Comparison of ENCODE assay signal across 8 cellular contexts in genomic region chr3:169668081-169668956, GRCh38. TPM values are rescaled to one million over a fixed set of nuclear protein-coding genes. Genes with fewer than 3 reads are reported as not detected.
DNase-seq lines count a peak whose midpoint lies in the region; ATAC-seq, FAIRE-seq and TF ChIP-seq lines count a peak whose summit lies in the region.

No MANE protein-coding gene starts in this region.

- H3K4me3 ChIP-seq in BLaER1, result 0 out of 2 replicates have a peak overlapping the region, but pooled peaks have one; percentile 30
- peak overlapping the region; percentile 75 for H3K4me3 ChIP-seq in OCI-LY3 (ENCODE audit: low read length)
- no peak overlapping the region for H3K4me3 ChIP-seq in mucosa of descending colon

- H3K36me3 ChIP-seq in BLaER1, result no peaks in the 10 kb centered on the region
- H3K36me3 ChIP-seq in OCI-LY3 (replicated peaks; ENCODE audit: low read depth, low read length), result no peaks in the 10 kb centered on the region
- H3K36me3 ChIP-seq in mucosa of descending colon (ENCODE audit: low read depth), result no peaks in the 10 kb centered on the region

- H4K20me1 ChIP-seq in BLaER1 (peaks cover 62% of the 10 kb centered on the region), OCI-LY3 (ENCODE audit: insufficient read depth, low read length) (no peaks in the 10 kb centered on the region)

- H2AFZ ChIP-seq in OCI-LY3 (ENCODE audit: low read depth, low read length), result peak overlapping the region; percentile 57; the same call in 1 of the 2 replicates

- no peaks in the 10 kb centered on the region for H3K79me2 ChIP-seq in OCI-LY3 (ENCODE audit: low read length)

- H3K9me3 ChIP-seq in BLaER1, result peaks cover 7% of the 10 kb centered on the region
- peaks cover 2% of the 10 kb centered on the region; the same call in 1 of the 2 replicates for H3K9me3 ChIP-seq in OCI-LY3 (ENCODE audit: insufficient read depth, low read length)
- H3K9me3 ChIP-seq in mucosa of descending colon, result no peaks in the 10 kb centered on the region

- H3K27ac ChIP-seq in BLaER1 (no peak overlapping the region), OCI-LY3 (ENCODE audit: low read length) (no peak overlapping the region)

- H3K9ac ChIP-seq in BLaER1 (no peak overlapping the region), OCI-LY3 (ENCODE audit: low read length) (no peak overlapping the region)

- no peak for TF ChIP-seq CTCF in OCI-LY3 (IDR thresholded peaks at IDR 0.05; ENCODE audit: low read depth, low read length)
- TF ChIP-seq CTCF in mucosa of descending colon (IDR thresholded peaks at IDR 0.05), result no peak

- FAIRE-seq in GM19239 (lab: Jason Lieb, UNC), result no peak

- peaks cover 8% of the 10 kb centered on the region; the same call in 1 of the 2 replicates for H3K4me1 ChIP-seq in BLaER1
- peaks cover 12% of the 10 kb centered on the region for H3K4me1 ChIP-seq in OCI-LY3 (ENCODE audit: low read length)
- peaks cover 15% of the 10 kb centered on the region for H3K4me1 ChIP-seq in mucosa of descending colon (ENCODE audit: low read depth)

- DNase-seq in dermis blood vessel endothelial cell (peak; percentile 65), mucosa of descending colon (peak; percentile 54 to 73 (median 67)), GM19239 (ENCODE audit: insufficient read length, low spot score) (no peak), NOMO-1 treated with DMSO at 0.1 percent for 48 hours (lab: John Stamatoyannopoulos, UW; ENCODE audit: unreplicated experiment) (no peak)
- no peak for DNase-seq in stimulated activated CD4-positive, alpha-beta T cell treated with anti-CD3 and anti-CD28 coated beads, Interleukin-2, amount 100 ng/mL, for 48 hours

- intact Hi-C loops in mucosa of descending colon (cut with DNase I, micrococcal nuclease), result loop anchor here in 1 of 2 donors (10.0 kb wide), 2 partner anchors 374 to 524 kb away; no protein-coding TSS in a partner anchor

- H3K4me2 ChIP-seq in BLaER1 (peak overlapping the region; percentile 56; the same call in 1 of the 2 replicates), OCI-LY3 (ENCODE audit: low read length) (peak overlapping the region; percentile 83)

- peaks cover 78% of the 10 kb centered on the region for H3K27me3 ChIP-seq in BLaER1
- H3K27me3 ChIP-seq in OCI-LY3 (ENCODE audit: low read depth, low read length), result peaks cover 24% of the 10 kb centered on the region

- peak; percentile 31 for ATAC-seq in GM19397 (IDR thresholded peaks at IDR 0.05; ENCODE audit: unreplicated experiment)
- ATAC-seq in mucosa of descending colon, result peak; percentile 75

RNA-seq across cellular contexts. Expression of gene MECOM, which starts 4.8 kb away (rescaled TPM):
- total RNA-seq in dermis blood vessel endothelial cell, result 54.3 and 76.4 TPM in 2 replicates
- 100 to 1,000 TPM in 1 of 3 donors, 10 to 100 TPM in 2; 39.8 to 105 (median 90.5) TPM for total RNA-seq in mucosa of descending colon

Comparison
In these comparisons a context has a peak if more than half of its experiments do, and no peak if none do; other contexts are left out.
1. DNase-seq: peak in dermis blood vessel endothelial cell (single experiment) and mucosa of descending colon (3 of 3); none in GM19239 (single experiment), NOMO-1 treated with DMSO at 0.1 percent for 48 hours (single experiment) and stimulated activated CD4-positive, alpha-beta T cell treated with anti-CD3 and anti-CD28 coated beads, Interleukin-2, amount 100 ng/mL, for 48 hours (0 of 2).